Comparison of ENCODE assay signal across 27 cellular contexts in genomic region chrX:105515561-105515960, GRCh38.
"Had no signal": no experiment of that assay in that cellular context is flagged by ENCODE, and none has a peak within 500 bp of the region (broad histone marks: within the 10 kb centered on the region; RNA-seq: fewer than 3 reads in every experiment).

No MANE protein-coding gene starts in this region.

- H3K27me3 ChIP-seq: ascending aorta had no signal

- H2AFZ ChIP-seq: PC-9 had no signal

- H3K9me3 ChIP-seq: ascending aorta had no signal

- DNase-seq: activated B cell treated with CpG ODN at 0.5 μM for 24 hours; activated CD4-positive, alpha-beta memory T cell treated with anti-CD3 and anti-CD28 coated beads for 36 hours; activated CD4-positive, alpha-beta T cell treated with anti-CD3 and anti-CD28 coated beads for 1 hour; activated CD4-positive, alpha-beta T cell treated with anti-CD3 and anti-CD28 coated beads, Interleukin-2, amount 10 ng/mL, durations not matched to agents 7 days and 5 days; activated CD8-positive, alpha-beta memory T cell treated with anti-CD3 and anti-CD28 coated beads for 24 hours; activated effector memory CD4-positive, alpha-beta T cell treated with anti-CD3 and anti-CD28 coated beads, Interleukin-2, amount 50 U/mL, for 16 hours; activated naive CD4-positive, alpha-beta T cell treated with Interleukin-2 at 50 U/mL for 16 hours; activated naive CD8-positive, alpha-beta T cell treated with anti-CD3 and anti-CD28 coated beads, Interleukin-2, amount 50 U/mL, for 24 hours; activated T-cell treated with anti-CD3 and anti-CD28 coated beads, Interleukin-2, amount 50 U/mL, for 4 hours; amniotic stem cell; cerebellar nuclear complex; Karpas-422; NCI-H1092; NCI-H1417 treated with DMSO at 0.1 percent for 48 hours; NCI-H1694; NCI-H2029; NCI-H510A treated with DMSO at 0.1 percent for 48 hours; NCI-H69; NK-92 treated with Interleukin-12 subunit alpha and Interleukin-12 subunit beta, amount 100 ng/mL, for 24 hours; T-cell; T-helper 2 cell; T1000 had no signal

- H3K4me1 ChIP-seq: ascending aorta had no signal

- H3K36me3 ChIP-seq: ascending aorta had no signal

- ATAC-seq: activated naive CD4-positive, alpha-beta T cell treated with anti-CD3 and anti-CD28 coated beads, Interleukin-2, amount 50 U/mL, for 72 hours; activated naive CD8-positive, alpha-beta T cell treated with anti-CD3 and anti-CD28 coated beads, Interleukin-2, amount 50 U/mL, for 24 hours; activated T-cell treated with anti-CD3 and anti-CD28 coated beads, Interleukin-2, amount 50 U/mL, for 4 hours; K562; T-cell had no signal

- H3K4me2 ChIP-seq: PC-9 had no signal

- H3K27ac ChIP-seq: ascending aorta, PC-9, SK-N-MC had no signal

- H3K4me3 ChIP-seq: ascending aorta, K562, PC-9, SK-N-MC had no signal
